20 cellular contexts compared by ENCODE assay signal in the genomic region with DNA sequence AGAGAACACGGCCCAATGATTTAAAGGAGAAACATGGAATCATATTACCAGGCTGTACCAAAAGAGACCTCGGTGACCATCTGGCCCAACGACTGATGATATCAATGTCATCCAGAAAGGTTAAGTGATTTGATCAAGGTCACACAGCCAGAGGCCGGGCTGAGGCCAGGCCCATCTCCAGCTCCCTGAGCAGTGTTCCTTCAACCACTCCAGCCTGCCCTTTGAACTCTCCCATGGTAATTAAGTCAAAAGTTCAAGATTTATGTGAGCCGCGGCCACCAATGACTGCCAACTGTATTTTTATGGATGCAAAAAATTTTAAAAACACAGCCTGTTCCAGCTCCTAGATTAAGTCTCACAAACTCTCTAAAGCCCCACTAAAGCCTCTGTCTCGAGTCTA. TPM values are rescaled to one million over a fixed set of nuclear protein-coding genes. Genes with fewer than 3 reads are reported as not detected.
"Had no signal": no experiment of that assay in that cellular context is flagged by ENCODE, and none has a peak within 500 bp of the region (broad histone marks: within the 10 kb centered on the region; RNA-seq: fewer than 3 reads in every experiment).

No MANE protein-coding gene starts in this region.

- H3K27me3 ChIP-seq: foreskin keratinocyte, pancreas, upper lobe of left lung had no signal

- H3K4me3 ChIP-seq: coronary artery, pancreas, upper lobe of left lung had no signal

- H3K9me3 ChIP-seq: pancreas, upper lobe of left lung had no signal

- ATAC-seq: activated naive CD4-positive, alpha-beta T cell treated with anti-CD3 and anti-CD28 coated beads, Interleukin-2, amount 50 U/mL, for 72 hours; activated T-cell treated with anti-CD3 and anti-CD28 coated beads, Interleukin-2, amount 50 U/mL, for 4 hours; foreskin keratinocyte; pancreas; WTC11 had no signal

- DNase-seq: activated CD4-positive, alpha-beta memory T cell treated with anti-CD3 and anti-CD28 coated beads, Interleukin-2, amount 10 ng/mL, durations not matched to agents 7 days and 5 days; activated CD4-positive, alpha-beta T cell treated with anti-CD3 and anti-CD28 coated beads for 4 hours; activated gamma-delta T cell; activated T-cell treated with anti-CD3 and anti-CD28 coated beads, Interleukin-2, amount 50 U/mL, for 4 hours; central memory CD4-positive, alpha-beta T cell; effector CD8-positive, alpha-beta T cell; foreskin keratinocyte; immature natural killer cell; naive B cell; pancreas; stimulated activated CD4-positive, alpha-beta T cell treated with anti-CD3 and anti-CD28 coated beads, Interleukin-15, amount 100 ng/mL, for 24 hours; stimulated activated CD4-positive, alpha-beta T cell treated with anti-CD3 and anti-CD28 coated beads, Interleukin-4, amount 100 ng/mL, for 1 hour; stimulated activated naive CD4-positive, alpha-beta T cell; T-helper 2 cell; upper lobe of left lung had no signal

- H3K27ac ChIP-seq: coronary artery, foreskin keratinocyte, pancreas, upper lobe of left lung had no signal

- H3K36me3 ChIP-seq: pancreas, upper lobe of left lung had no signal

- H3K4me1 ChIP-seq: pancreas, upper lobe of left lung had no signal

RNA-seq across cellular contexts. Expression of a gene that starts 41.8 kb away (rescaled TPM):
- total RNA-seq: activated naive CD4-positive, alpha-beta T cell treated with anti-CD3 and anti-CD28 coated beads, Interleukin-2, amount 50 U/mL, for 72 hours; endothelial cell of umbilical vein; lung microvascular endothelial cell had no signal
